Comparison of ENCODE assay signal across 1 cellular context in genomic region chr3:187025656-187026320, GRCh38.
TF ChIP-seq lines count a peak whose summit lies in the region.

No MANE protein-coding gene starts in this region.

TF ChIP-seq in GM12878, 131 proteins besides CTCF, POLR2A, EP300 and RAD21 (continued from another document and continues in another):
- TF ChIP-seq IRF5 (IDR thresholded peaks at IDR 0.05; ENCODE audit: borderline replicate concordance) (no peak), ZNF687 (IDR thresholded peaks at IDR 0.05) (0 out of 2 replicates have a peak, but pooled peaks have one; percentile 16), CHD4 (IDR thresholded peaks at IDR 0.05) (no peak), ZNF207 (IDR thresholded peaks at IDR 0.05; ENCODE audit: borderline replicate concordance) (no peak), MLLT1 (IDR thresholded peaks at IDR 0.05) (peak; percentile 5; the same call in 1 of the 2 replicates), BCL3 (IDR thresholded peaks at IDR 0.05; ENCODE audit: borderline replicate concordance, insufficient read depth, low read depth, low read length, poor library complexity, severe bottlenecking) (no peak), RB1 (IDR thresholded peaks at IDR 0.05; ENCODE audit: borderline replicate concordance) (no peak), ZNF622 (IDR thresholded peaks at IDR 0.05) (no peak), E4F1 (IDR thresholded peaks at IDR 0.05; ENCODE audit: borderline replicate concordance, partially characterized antibody) (no peak), MEF2B (IDR thresholded peaks at IDR 0.05; ENCODE audit: partially characterized antibody, poor library complexity, severe bottlenecking) (peak; percentile 72), PBX3 (IDR thresholded peaks at IDR 0.05; ENCODE audit: insufficient replicate concordance, low read depth, low read length) (peak; percentile 62), PKNOX1 (IDR thresholded peaks at IDR 0.05) (peak; percentile 77; the same call in 1 of the 2 replicates), HSF1 (IDR thresholded peaks at IDR 0.05; ENCODE audit: low read depth, low read length) (no peak), NBN (IDR thresholded peaks at IDR 0.05) (no peak), FOS (IDR thresholded peaks at IDR 0.05; ENCODE audit: borderline replicate concordance, extremely low read depth, insufficient read length) (no peak), SIN3A (IDR thresholded peaks at IDR 0.05; ENCODE audit: low read depth, low read length) (0 out of 2 replicates have a peak, but pooled peaks have one; percentile 24), SUPT20H (IDR thresholded peaks at IDR 0.05; ENCODE audit: borderline replicate concordance, control insufficient read depth, low read depth, low read length) (no peak), WRNIP1 (IDR thresholded peaks at IDR 0.05; ENCODE audit: borderline replicate concordance, low read depth, low read length) (0 out of 2 replicates have a peak, but pooled peaks have one; percentile 72), ZBED1 (IDR thresholded peaks at IDR 0.05; ENCODE audit: borderline replicate concordance) (peak; percentile 39; the same call in 1 of the 2 replicates), ZBTB4 (CRISPR knock-in tag; IDR thresholded peaks at IDR 0.05) (no peak), BCL11A (IDR thresholded peaks at IDR 0.05; ENCODE audit: low read depth, low read length) (peak; percentile 24; the same call in 1 of the 2 replicates), NR2F1 (conservative IDR thresholded peaks at IDR 0.05) (peak; percentile 64; the same call in 1 of the 2 replicates), E2F8 (IDR thresholded peaks at IDR 0.05; ENCODE audit: low read depth, partially characterized antibody) (no peak), ZBTB33 (IDR thresholded peaks at IDR 0.05) (no peak), USF1 (IDR thresholded peaks at IDR 0.05; ENCODE audit: borderline replicate concordance, extremely low read length, insufficient read depth, low read depth, low read length) (no peak)
